ENCODE assay signal across 11 cellular contexts in genomic region chr6:69816569-69816968, GRCh38. TPM values are rescaled to one million over a fixed set of nuclear protein-coding genes. Genes with fewer than 3 reads are reported as not detected.
DNase-seq lines count a peak whose midpoint lies in the region; ATAC-seq and TF ChIP-seq lines count a peak whose summit lies in the region.
"Had no signal": no experiment of that assay in that cellular context is flagged by ENCODE, and none has a peak within 500 bp of the region (broad histone marks: within the 10 kb centered on the region; RNA-seq: fewer than 3 reads in every experiment).

No MANE protein-coding gene starts in this region.

- H3K4me3 ChIP-seq in osteoblast (ENCODE audit: insufficient read depth, low read length), result no peak overlapping the region
- H3K4me3 ChIP-seq: ovary had no signal

- POLR2A ChIA-PET in activated CD4-positive, alpha-beta memory T cell treated with anti-CD3 and anti-CD28 coated beads, Interleukin-2, amount 10 ng/mL, durations not matched to agents 7 days and 5 days (lab: Charles Lee), result interaction anchor here (0.6 to 7.4 kb wide), 3 partner anchors 18 to 51 kb away, joined by 3 to 87 read pairs (median 4); partner anchors contain the start of gene LMBRD1

- H3K79me2 ChIP-seq in osteoblast (ENCODE audit: insufficient read depth, low read length), result no peaks in the 10 kb centered on the region

- H3K9me3 ChIP-seq in osteoblast (ENCODE audit: low read depth, low read length), result no peaks in the 10 kb centered on the region
- H3K9me3 ChIP-seq: ovary had no signal

- TF ChIP-seq CTCF in osteoblast (IDR thresholded peaks at IDR 0.05; ENCODE audit: extremely low read depth, low read depth, low read length), result no peak
- TF ChIP-seq CTCF in GM10266 (IDR thresholded peaks at IDR 0.05; ENCODE audit: control insufficient read depth, insufficient read depth, low read depth, missing control alignments), result no peak

- H3K36me3 ChIP-seq in osteoblast (ENCODE audit: insufficient read depth, low read length), result no peaks in the 10 kb centered on the region
- H3K36me3 ChIP-seq: ovary had no signal

- no peaks in the 10 kb centered on the region for H3K4me1 ChIP-seq in osteoblast (ENCODE audit: insufficient read depth, low read length)

- CTCF ChIA-PET in activated CD4-positive, alpha-beta memory T cell treated with anti-CD3 and anti-CD28 coated beads, Interleukin-2, amount 10 ng/mL, durations not matched to agents 7 days and 5 days (lab: Charles Lee), result interaction anchor here (1.3 to 6.4 kb wide), 2 partner anchors 17 to 19 kb away, joined by 3 to 102 read pairs; partner anchors contain the start of gene LMBRD1

- H3K27ac ChIP-seq in osteoblast (ENCODE audit: low read depth, low read length), result no peak overlapping the region
- H3K27ac ChIP-seq: ovary had no signal

- peak overlapping the region; percentile 82 for H3K27ac Mint-ChIP-seq in activated CD4-positive, alpha-beta memory T cell treated with anti-CD3 and anti-CD28 coated beads, Interleukin-2, amount 10 ng/mL, durations not matched to agents 7 days and 5 days

- peak; percentile 31 for ATAC-seq in HG03097 (IDR thresholded peaks at IDR 0.05; ENCODE audit: low FRiP score, unreplicated experiment)

- H3K4me2 ChIP-seq in osteoblast (ENCODE audit: insufficient read depth, low read length), result no peak overlapping the region

- H2AFZ ChIP-seq in osteoblast (ENCODE audit: low read length), result peak overlapping the region; percentile 36

- peak; percentile 2 for DNase-seq in activated T-cell treated with anti-CD3 and anti-CD28 coated beads for 1 hour (ENCODE audit: low read depth)
- DNase-seq in activated T-cell treated with anti-CD3 and anti-CD28 coated beads for 4 hours, result no peak
- no peak for DNase-seq in activated CD4-positive, alpha-beta memory T cell treated with anti-CD3 and anti-CD28 coated beads, Interleukin-2, amount 10 ng/mL, durations not matched to agents 7 days and 5 days
- DNase-seq in osteoblast (ENCODE audit: insufficient read length, low spot score, missing footprints), result no peak
- no peak for DNase-seq in GM10266 (ENCODE audit: extremely low spot score)
- DNase-seq in DMS79 treated with DMSO at 0.1 percent for 48 hours (lab: John Stamatoyannopoulos, UW), result no peak
- no peak for DNase-seq in EL
- DNase-seq: NCI-H1092 treated with DMSO at 0.1 percent for 48 hours, ovary, RPMI8226 had no signal

- no peaks in the 10 kb centered on the region for H3K27me3 ChIP-seq in osteoblast (ENCODE audit: insufficient read depth, low read length)
- H3K27me3 ChIP-seq: ovary had no signal

- peaks cover 10% of the 10 kb centered on the region for H3K36me3 Mint-ChIP-seq in activated CD4-positive, alpha-beta memory T cell treated with anti-CD3 and anti-CD28 coated beads, Interleukin-2, amount 10 ng/mL, durations not matched to agents 7 days and 5 days (ENCODE audit: low read depth)

- H3K27me3 Mint-ChIP-seq in activated CD4-positive, alpha-beta memory T cell treated with anti-CD3 and anti-CD28 coated beads, Interleukin-2, amount 10 ng/mL, durations not matched to agents 7 days and 5 days, result no peaks in the 10 kb centered on the region

- peaks cover 60% of the 10 kb centered on the region for H3K4me1 Mint-ChIP-seq in activated CD4-positive, alpha-beta memory T cell treated with anti-CD3 and anti-CD28 coated beads, Interleukin-2, amount 10 ng/mL, durations not matched to agents 7 days and 5 days

- peak overlapping the region; percentile 69 for H3K4me3 Mint-ChIP-seq in activated CD4-positive, alpha-beta memory T cell treated with anti-CD3 and anti-CD28 coated beads, Interleukin-2, amount 10 ng/mL, durations not matched to agents 7 days and 5 days

- no peaks in the 10 kb centered on the region for H3K9me3 Mint-ChIP-seq in activated CD4-positive, alpha-beta memory T cell treated with anti-CD3 and anti-CD28 coated beads, Interleukin-2, amount 10 ng/mL, durations not matched to agents 7 days and 5 days

- no peaks in the 10 kb centered on the region for H4K20me1 ChIP-seq in osteoblast (ENCODE audit: insufficient read depth, low read length)

RNA-seq across cellular contexts. Expression of gene LMBRD1, which starts 19.8 kb away (rescaled TPM):
- total RNA-seq in activated CD4-positive, alpha-beta memory T cell treated with anti-CD3 and anti-CD28 coated beads, Interleukin-2, amount 10 ng/mL, durations not matched to agents 7 days and 5 days, result 10 to 100 TPM; 30.0 to 30.7 TPM
- 36.2 and 36.8 TPM in 2 replicates for total RNA-seq in osteoblast

RNA-seq across cellular contexts. Expression of gene COL19A1, which starts 49.8 kb away (rescaled TPM):
- under 1 TPM; 0.03 TPM for total RNA-seq in activated CD4-positive, alpha-beta memory T cell treated with anti-CD3 and anti-CD28 coated beads, Interleukin-2, amount 10 ng/mL, durations not matched to agents 7 days and 5 days
- total RNA-seq in osteoblast, result under 0.01 TPM in 1 of 2 replicates, not detected in the other
